ENCODE assay signal across 10 cellular contexts in genomic region chr6:3341467-3341866, GRCh38.
DNase-seq lines count a peak whose midpoint lies in the region; ATAC-seq and TF ChIP-seq lines count a peak whose summit lies in the region.
"Had no signal": no experiment of that assay in that cellular context is flagged by ENCODE, and none has a peak within 500 bp of the region (broad histone marks: within the 10 kb centered on the region; RNA-seq: fewer than 3 reads in every experiment).

No MANE protein-coding gene starts in this region.

- H3K4me3 Mint-ChIP-seq in GM23338 (peak overlapping the region; percentile 31), HFFc6 (no peak overlapping the region)
- H3K4me3 Mint-ChIP-seq in activated CD8-positive, alpha-beta memory T cell treated with anti-CD3 and anti-CD28 coated beads, Interleukin-2, amount 10 ng/mL, durations not matched to agents 7 days and 5 days, result no peak overlapping the region

- H3K4me2 ChIP-seq in GM23338, result peak overlapping the region; percentile 52
- H3K4me2 ChIP-seq in skeletal muscle satellite cell (ENCODE audit: low read length), result peak overlapping the region; percentile 59

- TF ChIP-seq CTCF in GM23338 (conservative IDR thresholded peaks at IDR 0.05; ENCODE audit: low read depth in 2 of 2) (no peak), astrocyte of the cerebellum (IDR thresholded peaks at IDR 0.05; ENCODE audit: low read depth, low read length, missing control alignments) (no peak), HFFc6 (IDR thresholded peaks at IDR 0.05) (no peak)

- peaks cover 78% of the 10 kb centered on the region for H3K4me1 ChIP-seq in GM23338 (ENCODE audit: insufficient read depth)
- peaks cover 37% of the 10 kb centered on the region for H3K4me1 ChIP-seq in skeletal muscle satellite cell (ENCODE audit: control insufficient read depth, insufficient read depth, low read length)

- H3K27me3 Mint-ChIP-seq in GM23338 (ENCODE audit: insufficient read depth, low read depth, poor library complexity) (peaks cover 14% of the 10 kb centered on the region), HFFc6 (ENCODE audit: insufficient read depth) (peaks cover 40% of the 10 kb centered on the region)
- peaks cover 13% of the 10 kb centered on the region for H3K27me3 Mint-ChIP-seq in activated CD8-positive, alpha-beta memory T cell treated with anti-CD3 and anti-CD28 coated beads, Interleukin-2, amount 10 ng/mL, durations not matched to agents 7 days and 5 days

- no peaks in the 10 kb centered on the region for H3K9me3 ChIP-seq in skeletal muscle satellite cell (replicated peaks; ENCODE audit: low read length)

- no peaks in the 10 kb centered on the region for H3K36me3 ChIP-seq in GM23338 (ENCODE audit: insufficient read depth)
- H3K36me3 ChIP-seq in skeletal muscle satellite cell (ENCODE audit: insufficient read depth, low read length), result no peaks in the 10 kb centered on the region

- H3K9me3 Mint-ChIP-seq in GM23338 (no peaks in the 10 kb centered on the region; the same call in 2 of the 3 replicates), HFFc6 (no peaks in the 10 kb centered on the region)
- no peaks in the 10 kb centered on the region for H3K9me3 Mint-ChIP-seq in activated CD8-positive, alpha-beta memory T cell treated with anti-CD3 and anti-CD28 coated beads, Interleukin-2, amount 10 ng/mL, durations not matched to agents 7 days and 5 days (ENCODE audit: low read depth)

- no peaks in the 10 kb centered on the region for H3K9me2 ChIP-seq in GM23338 (ENCODE audit: insufficient read depth)

- H3K4me3 ChIP-seq in GM23338, result 0 out of 2 replicates have a peak overlapping the region, but pooled peaks have one; percentile 12
- H3K4me3 ChIP-seq in astrocyte of the cerebellum (ENCODE audit: low read depth, low read length), result no peak overlapping the region
- no peak overlapping the region for H3K4me3 ChIP-seq in skeletal muscle satellite cell (ENCODE audit: low read length)

- H3K27me3 ChIP-seq in GM23338 (ENCODE audit: insufficient read depth), result no peaks in the 10 kb centered on the region
- no peaks in the 10 kb centered on the region for H3K27me3 ChIP-seq in skeletal muscle satellite cell (ENCODE audit: control insufficient read depth, insufficient read depth, low read length)

- CTCF ChIA-PET in activated CD8-positive, alpha-beta memory T cell treated with anti-CD3 and anti-CD28 coated beads, Interleukin-2, amount 10 ng/mL, durations not matched to agents 7 days and 5 days (lab: Charles Lee), result no interaction called here

- in situ Hi-C loops in astrocyte of the cerebellum (cut with HindIII; ENCODE audit: low sequenced_read_pairs), result loop anchor here (5.0 kb wide), 1 partner anchor 44 kb away; no protein-coding TSS in a partner anchor

- DNase-seq in GM23338 (ENCODE audit: low spot score) (peak; percentile 54), astrocyte of the cerebellum (ENCODE audit: low read depth) (peak; percentile 93), iPS-NIHi11 (ENCODE audit: low spot score) (peak; percentile 28), HFFc6 (no peak), RKO (ENCODE audit: low spot score) (no peak)
- DNase-seq in activated CD8-positive, alpha-beta memory T cell treated with anti-CD3 and anti-CD28 coated beads, Interleukin-2, amount 10 ng/mL, durations not matched to agents 7 days and 5 days, result no peak
- DNase-seq: GDM1, NCI-H1048 had no signal

- H3K36me3 Mint-ChIP-seq in GM23338 (ENCODE audit: low read depth) (no peaks in the 10 kb centered on the region), HFFc6 (ENCODE audit: low read depth) (no peaks in the 10 kb centered on the region)
- no peaks in the 10 kb centered on the region for H3K36me3 Mint-ChIP-seq in activated CD8-positive, alpha-beta memory T cell treated with anti-CD3 and anti-CD28 coated beads, Interleukin-2, amount 10 ng/mL, durations not matched to agents 7 days and 5 days

- H3K27ac Mint-ChIP-seq in GM23338 (peak overlapping the region; percentile 28), HFFc6 (no peak overlapping the region)
- no peak overlapping the region for H3K27ac Mint-ChIP-seq in activated CD8-positive, alpha-beta memory T cell treated with anti-CD3 and anti-CD28 coated beads, Interleukin-2, amount 10 ng/mL, durations not matched to agents 7 days and 5 days

- H2AFZ ChIP-seq in GM23338, result no peak overlapping the region

- H3K4me1 Mint-ChIP-seq in GM23338 (peaks cover 83% of the 10 kb centered on the region), HFFc6 (ENCODE audit: low read depth) (peaks cover 7% of the 10 kb centered on the region; the same call in 1 of the 2 replicates)
- peaks cover 13% of the 10 kb centered on the region for H3K4me1 Mint-ChIP-seq in activated CD8-positive, alpha-beta memory T cell treated with anti-CD3 and anti-CD28 coated beads, Interleukin-2, amount 10 ng/mL, durations not matched to agents 7 days and 5 days

- H3K27ac ChIP-seq in GM23338 (ENCODE audit: low read depth), result peak overlapping the region; percentile 83; the same call in 1 of the 2 replicates

- no peaks in the 10 kb centered on the region; the same call in 1 of the 2 replicates for H3F3A ChIP-seq in GM23338 (replicated peaks; ENCODE audit: low read depth)

- peak; percentile 30; the same call in 2 of the 3 replicates for ATAC-seq in GM23338
- ATAC-seq in GM18873 (IDR thresholded peaks at IDR 0.05; ENCODE audit: low FRiP score, unreplicated experiment), result no peak
- no peak for ATAC-seq in activated CD8-positive, alpha-beta memory T cell treated with anti-CD3 and anti-CD28 coated beads, Interleukin-2, amount 10 ng/mL, durations not matched to agents 7 days and 5 days

- H4K20me1 ChIP-seq in GM23338 (replicated peaks; ENCODE audit: insufficient read depth), result 0 out of 2 replicates have a peak, but pooled peaks cover 5% of the 10 kb centered on the region

- H3K9ac ChIP-seq in skeletal muscle satellite cell (ENCODE audit: low read depth, low read length), result peak overlapping the region; percentile 5

- peaks cover 48% of the 10 kb centered on the region for H3K79me2 ChIP-seq in GM23338 (replicated peaks; ENCODE audit: insufficient read depth)

TF ChIP-seq in GM23338, 12 proteins besides CTCF, POLR2A, EP300 and RAD21 (continues in another document):
- TF ChIP-seq POLR2AphosphoS5 (IDR thresholded peaks at IDR 0.05; ENCODE audit: low read depth), result no peak
- TF ChIP-seq CREB1 (CRISPR knock-in tag; IDR thresholded peaks at IDR 0.05; ENCODE audit: low read depth), result no peak
- TF ChIP-seq ZNF462 (CRISPR knock-in tag; IDR thresholded peaks at IDR 0.05), result no peak

Comparison
In these comparisons a context has a peak if more than half of its experiments do, and no peak if none do; other contexts are left out.
1. DNase-seq: peak in GM23338 (single experiment), astrocyte of the cerebellum (single experiment) and iPS-NIHi11 (single experiment); none in HFFc6 (single experiment), activated CD8-positive, alpha-beta memory T cell treated with anti-CD3 and anti-CD28 coated beads, Interleukin-2, amount 10 ng/mL, durations not matched to agents 7 days and 5 days (single experiment) and RKO (single experiment).